19 cellular contexts compared by ENCODE assay signal in genomic region chr22:31361743-31362142, GRCh38. TPM values are rescaled to one million over a fixed set of nuclear protein-coding genes. Genes with fewer than 3 reads are reported as not detected.
DNase-seq lines count a peak whose midpoint lies in the region; ATAC-seq, FAIRE-seq and TF ChIP-seq lines count a peak whose summit lies in the region.
"Had no signal": no experiment of that assay in that cellular context is flagged by ENCODE, and none has a peak within 500 bp of the region (broad histone marks: within the 10 kb centered on the region; RNA-seq: fewer than 3 reads in every experiment).

No MANE protein-coding gene starts in this region.

- H3K4me3 ChIP-seq in GM23338 (no peak overlapping the region), astrocyte (ENCODE audit: insufficient read depth, low read depth, low read length) (no peak overlapping the region), mesendoderm (ENCODE audit: low read length) (no peak overlapping the region)
- H3K4me3 ChIP-seq: GM12878, K562 had no signal

- ATAC-seq in GM23338 (no peak; the same call in 2 of the 3 replicates), HG02840 (IDR thresholded peaks at IDR 0.05; ENCODE audit: low FRiP score, unreplicated experiment) (no peak)
- ATAC-seq: GM12878, K562 had no signal

- H4K8ac ChIP-seq in mesendoderm (ENCODE audit: low read depth, low read length): peak overlapping the region; percentile 57

- no peak overlapping the region for H2BK15ac ChIP-seq in mesendoderm (replicated peaks; ENCODE audit: low read depth)

- H3K4me1 Mint-ChIP-seq in GM23338 (peaks cover 6% of the 10 kb centered on the region), astrocyte (ENCODE audit: low read depth, unreplicated experiment) (no peaks in the 10 kb centered on the region)

- peak overlapping the region; percentile 31 for H3K56ac ChIP-seq in mesendoderm (ENCODE audit: low read length)

- H3K4me3 Mint-ChIP-seq in GM23338: no peak overlapping the region
- no peak overlapping the region for H3K4me3 Mint-ChIP-seq in astrocyte (ENCODE audit: unreplicated experiment)
- H3K4me3 Mint-ChIP-seq: CD4-positive, alpha-beta T cell had no signal

- H3K27ac Mint-ChIP-seq in GM23338 (no peak overlapping the region; the same call in 1 of the 2 replicates), astrocyte (ENCODE audit: unreplicated experiment) (peak overlapping the region; percentile 69)
- H3K27ac Mint-ChIP-seq: CD4-positive, alpha-beta T cell had no signal

- H3K27me3 ChIP-seq in GM23338 (ENCODE audit: insufficient read depth) (no peaks in the 10 kb centered on the region), astrocyte (ENCODE audit: insufficient read depth, low read length) (peaks cover 3% of the 10 kb centered on the region), mesendoderm (ENCODE audit: insufficient read depth, low read length, poor library complexity) (no peaks in the 10 kb centered on the region)

- TF ChIP-seq CTCF in GM10266 (IDR thresholded peaks at IDR 0.05; ENCODE audit: control insufficient read depth, insufficient read depth, low read depth, missing control alignments) (no peak), GM23338 (conservative IDR thresholded peaks at IDR 0.05; ENCODE audit: low read depth in 2 of 2) (no peak), astrocyte (IDR thresholded peaks at IDR 0.05; ENCODE audit: insufficient read depth, low read depth, low read length) (no peak)

- H3K79me2 ChIP-seq in GM23338 (replicated peaks; ENCODE audit: insufficient read depth) (no peaks in the 10 kb centered on the region), astrocyte (ENCODE audit: insufficient read depth, low read length) (no peaks in the 10 kb centered on the region), mesendoderm (ENCODE audit: control insufficient read depth, insufficient read depth, low read length) (no peaks in the 10 kb centered on the region)

- no peaks in the 10 kb centered on the region for H3K9me2 ChIP-seq in GM23338 (ENCODE audit: insufficient read depth)

- peak overlapping the region; percentile 11 for H2BK120ac ChIP-seq in mesendoderm (ENCODE audit: low read depth, low read length)

- no peak overlapping the region for H3K23ac ChIP-seq in mesendoderm (ENCODE audit: low read length)

- no peak overlapping the region for H3K18ac ChIP-seq in mesendoderm (ENCODE audit: low read length)

- no peaks in the 10 kb centered on the region for H3K79me1 ChIP-seq in mesendoderm (ENCODE audit: low read length)

- H3K27me3 Mint-ChIP-seq in GM23338 (ENCODE audit: insufficient read depth, low read depth, poor library complexity) (no peaks in the 10 kb centered on the region), astrocyte (ENCODE audit: low read depth, unreplicated experiment) (peaks cover 2% of the 10 kb centered on the region)

- H3K4me1 ChIP-seq in GM23338 (ENCODE audit: insufficient read depth) (0 out of 2 replicates have a peak, but pooled peaks cover 4% of the 10 kb centered on the region), astrocyte (ENCODE audit: insufficient read depth, low read length) (no peaks in the 10 kb centered on the region), mesendoderm (ENCODE audit: control insufficient read depth, low read depth, low read length) (no peaks in the 10 kb centered on the region)
- H3K4me1 ChIP-seq: Caco-2 had no signal

- H3K27ac ChIP-seq in GM23338 (ENCODE audit: low read depth) (no peak overlapping the region), astrocyte (ENCODE audit: low read depth, low read length) (no peak overlapping the region), mesendoderm (ENCODE audit: low read depth, low read length) (peak overlapping the region; percentile 3)
- H3K27ac ChIP-seq: C4-2B had no signal

- H3K4ac ChIP-seq in mesendoderm (ENCODE audit: low read depth, low read length): peak overlapping the region; percentile 63

- H3K36me3 ChIP-seq in GM23338 (ENCODE audit: insufficient read depth): no peaks in the 10 kb centered on the region
- no peaks in the 10 kb centered on the region for H3K36me3 ChIP-seq in astrocyte (ENCODE audit: insufficient read depth, low read length)
- no peaks in the 10 kb centered on the region for H3K36me3 ChIP-seq in mesendoderm (ENCODE audit: control insufficient read depth, insufficient read depth, low read length)

- H3K9me3 ChIP-seq in astrocyte (ENCODE audit: insufficient read depth, low read depth, low read length): no peaks in the 10 kb centered on the region
- H3K9me3 ChIP-seq: Caco-2 had no signal

- FAIRE-seq in astrocyte (lab: Jason Lieb, UNC): no peak
- FAIRE-seq: D721Med, GM12878, GM18507, K562 had no signal

- H3K9ac ChIP-seq in astrocyte (ENCODE audit: low read length): no peak overlapping the region
- H3K9ac ChIP-seq in mesendoderm (ENCODE audit: low read length): no peak overlapping the region

- peak overlapping the region; percentile 66 for H2BK5ac ChIP-seq in mesendoderm (ENCODE audit: low read length)

- no peaks in the 10 kb centered on the region; the same call in 1 of the 2 replicates for H3F3A ChIP-seq in GM23338 (replicated peaks; ENCODE audit: low read depth)

- H4K5ac ChIP-seq in mesendoderm (ENCODE audit: low read length): no peak overlapping the region

- H3K4me2 ChIP-seq in GM23338 (no peak overlapping the region), astrocyte (ENCODE audit: low read length) (no peak overlapping the region), mesendoderm (ENCODE audit: low read length) (no peak overlapping the region)

- H2AK5ac ChIP-seq in mesendoderm (ENCODE audit: low read length): peak overlapping the region; percentile 3

- no peaks in the 10 kb centered on the region for H3K36me3 Mint-ChIP-seq in GM23338 (ENCODE audit: low read depth)
- H3K36me3 Mint-ChIP-seq in astrocyte (ENCODE audit: low read depth, unreplicated experiment): no peaks in the 10 kb centered on the region

- no CpG with 5 or more reads among the region's 1 CpG for WGBS in mesendoderm (ENCODE audit: extremely low coverage, insufficient coverage, low lambda C conversion rate)

- H3K9me3 Mint-ChIP-seq in GM23338 (no peaks in the 10 kb centered on the region), astrocyte (ENCODE audit: unreplicated experiment) (no peaks in the 10 kb centered on the region)
- H3K9me3 Mint-ChIP-seq: CD4-positive, alpha-beta T cell had no signal

- no peaks in the 10 kb centered on the region for H4K20me1 ChIP-seq in GM23338 (replicated peaks; ENCODE audit: insufficient read depth)
- H4K20me1 ChIP-seq in astrocyte (ENCODE audit: insufficient read depth, low read length): no peaks in the 10 kb centered on the region

- peak; percentile 0 for DNase-seq in GM10266 (ENCODE audit: extremely low spot score)
- DNase-seq in GM23338 (ENCODE audit: low spot score): peak; percentile 11
- no peak for DNase-seq in astrocyte (ENCODE audit: low read depth)
- no peak for DNase-seq in mesendoderm
- no peak for DNase-seq in activated T-cell treated with anti-CD3 and anti-CD28 coated beads, Interleukin-2, amount 50 U/mL, for 1 hour
- DNase-seq in DMS79 treated with DMSO at 0.1 percent for 48 hours (lab: John Stamatoyannopoulos, UW): no peak
- DNase-seq: AML-193; Caco-2; CD4-positive, alpha-beta T cell; GDM1; GOT3; H7; IMR-90 had no signal

- H2AFZ ChIP-seq in GM23338 (peak overlapping the region; percentile 18; the same call in 1 of the 2 replicates), astrocyte (ENCODE audit: low read depth, low read length) (no peak overlapping the region)

RNA-seq across cellular contexts. Expression of gene PATZ1, which starts 15.6 kb away (rescaled TPM):
- 51.5 and 56.8 TPM in 2 replicates for total RNA-seq in GM23338 (2014; rRNA removed; shearing (Covaris generic))
- polyA plus RNA-seq in GM23338 (2016; fragmentation: Nextera tagmentation; extraction: Ambion mirVana): 22.0 and 23.2 TPM in 2 replicates
- 20.1 and 24.0 TPM in 2 replicates for total RNA-seq in astrocyte
- 61.5 TPM for polyA plus RNA-seq in mesendoderm (2013, experiment 1 of 2)
- 60.5 TPM for polyA plus RNA-seq in mesendoderm (2013, experiment 2 of 2)

RNA-seq across cellular contexts. Expression of gene DRG1, which starts 37.7 kb away (rescaled TPM):
- total RNA-seq in GM23338 (2014; rRNA removed; shearing (Covaris generic)): 63.9 and 69.7 TPM in 2 replicates
- 78.1 and 87.6 TPM in 2 replicates for polyA plus RNA-seq in GM23338 (2016; fragmentation: Nextera tagmentation; extraction: Ambion mirVana)
- 56.7 and 59.6 TPM in 2 replicates for total RNA-seq in astrocyte
- polyA plus RNA-seq in mesendoderm (2013, experiment 1 of 2): 102 TPM
- 102 TPM for polyA plus RNA-seq in mesendoderm (2013, experiment 2 of 2)

Comparison
In these comparisons a context has a peak if more than half of its experiments do, and no peak if none do; other contexts are left out.
1. DNase-seq: peak in GM10266 (single experiment) and GM23338 (single experiment); none in astrocyte (single experiment), mesendoderm (single experiment), activated T-cell treated with anti-CD3 and anti-CD28 coated beads, Interleukin-2, amount 50 U/mL, for 1 hour (single experiment) and DMS79 treated with DMSO at 0.1 percent for 48 hours (single experiment).